ENCODE assay signal across 16 cellular contexts in genomic region chr16:69014811-69015210, GRCh38.
DNase-seq lines count a peak whose midpoint lies in the region; ATAC-seq, FAIRE-seq and TF ChIP-seq lines count a peak whose summit lies in the region.
"Had no signal": no experiment of that assay in that cellular context is flagged by ENCODE, and none has a peak within 500 bp of the region (broad histone marks: within the 10 kb centered on the region; RNA-seq: fewer than 3 reads in every experiment).

No MANE protein-coding gene starts in this region.

- peaks cover 3% of the 10 kb centered on the region for H3K27me3 Mint-ChIP-seq in neural progenitor cell (ENCODE audit: insufficient read depth, low read depth)
- H3K27me3 Mint-ChIP-seq: CD4-positive, alpha-beta memory T cell had no signal

- H3K79me2 ChIP-seq in mammary epithelial cell (ENCODE audit: insufficient read depth, low read length) (no peaks in the 10 kb centered on the region), H1 (ENCODE audit: control insufficient read depth in 1 of 2, insufficient read depth in 2 of 2, low read length in 2 of 2) (no peaks in the 10 kb centered on the region), neural progenitor cell (ENCODE audit: low read depth) (no peaks in the 10 kb centered on the region)

- H3K9me3 ChIP-seq in breast epithelium (no peaks in the 10 kb centered on the region), mammary epithelial cell (replicated peaks; ENCODE audit: insufficient read depth, low read length) (no peaks in the 10 kb centered on the region), H1 (ENCODE audit: insufficient read depth in 2 of 2, low read depth in 1 of 2, low read length in 1 of 2) (no peaks in the 10 kb centered on the region), neural progenitor cell (ENCODE audit: low read depth) (no peaks in the 10 kb centered on the region), heart right ventricle (no peaks in the 10 kb centered on the region)
- H3K9me3 ChIP-seq: BLaER1 had no signal

- no peak overlapping the region for H2BK12ac ChIP-seq in H1 (ENCODE audit: low read depth, low read length)

- H2AK5ac ChIP-seq in H1 (ENCODE audit: low read depth, low read length), result no peak overlapping the region

- no TSS peak for BruUV-seq in mammary epithelial cell (replicated peaks; lab: Mats Ljungman, UMichigan)

- H4K20me1 ChIP-seq in mammary epithelial cell (ENCODE audit: insufficient read depth, low read length) (no peaks in the 10 kb centered on the region), H1 (replicated peaks in 1 of 2; ENCODE audit: control insufficient read depth in 1 of 2, insufficient read depth in 2 of 2, low read length in 2 of 2) (no peaks in the 10 kb centered on the region), neural progenitor cell (ENCODE audit: low read depth) (no peaks in the 10 kb centered on the region)
- H4K20me1 ChIP-seq: BLaER1 had no signal

- no peak overlapping the region for H3K9ac ChIP-seq in mammary epithelial cell (ENCODE audit: insufficient read depth, low read length)
- no peak overlapping the region for H3K9ac ChIP-seq in H1 (replicated peaks in 1 of 4; ENCODE audit: extremely low read depth in 1 of 4, low read depth in 3 of 4, low read length in 3 of 4)
- no peak overlapping the region for H3K9ac ChIP-seq in neural progenitor cell
- H3K9ac ChIP-seq: BLaER1 had no signal

- CTCF ChIA-PET in mammary epithelial cell (lab: Charles Lee; ENCODE audit: low non-redundant PET), result no interaction called here
- CTCF ChIA-PET in H1 (lab: Charles Lee; ENCODE audit: partially characterized antibody), result interaction anchor here (0.6 to 2.1 kb wide), 4 partner anchors 22 to 109 kb away, joined by 3 to 8 read pairs (median 4); no protein-coding TSS in a partner anchor

- no peak overlapping the region for H3K4me3 Mint-ChIP-seq in neural progenitor cell
- H3K4me3 Mint-ChIP-seq: CD14-positive monocyte; CD4-positive, alpha-beta memory T cell; GM23338; H9 had no signal

- H3K27ac ChIP-seq in breast epithelium (peak overlapping the region; percentile 33 to 40), mammary epithelial cell (ENCODE audit: insufficient read depth, low read depth, low read length) (no peak overlapping the region), H1 (ENCODE audit: low read depth, low read length) (no peak overlapping the region), neural progenitor cell (no peak overlapping the region), heart right ventricle (no peak overlapping the region)
- H3K27ac ChIP-seq: BLaER1, HL-60 had no signal

- no peak overlapping the region for H3K56ac ChIP-seq in H1 (replicated peaks; ENCODE audit: insufficient read length, low read depth, low read length)

- no peak overlapping the region for H2BK20ac ChIP-seq in H1 (ENCODE audit: low read length)

- in situ Hi-C loops in mammary epithelial cell (cut with MboI; ENCODE audit: low sequenced_read_pairs in 2 of 2), result no loop called here

- peaks cover 4% of the 10 kb centered on the region for H3K36me3 Mint-ChIP-seq in neural progenitor cell

- H3K4ac ChIP-seq in H1 (replicated peaks; ENCODE audit: insufficient read length, low read depth, low read length), result no peak overlapping the region

- H3K36me3 ChIP-seq in breast epithelium, result no peaks in the 10 kb centered on the region
- H3K36me3 ChIP-seq in mammary epithelial cell (ENCODE audit: insufficient read depth, low read length), result no peaks in the 10 kb centered on the region
- H3K36me3 ChIP-seq in H1 (ENCODE audit: control insufficient read depth in 2 of 4, insufficient read depth in 4 of 4, low read length in 3 of 4), result no peaks in the 10 kb centered on the region
- no peaks in the 10 kb centered on the region for H3K36me3 ChIP-seq in neural progenitor cell
- H3K36me3 ChIP-seq in heart right ventricle, result no peaks in the 10 kb centered on the region
- H3K36me3 ChIP-seq: BLaER1 had no signal

- peak overlapping the region; percentile 33 for H2BK120ac ChIP-seq in H1 (replicated peaks; ENCODE audit: low read depth, low read length)

- no peak overlapping the region for H2BK15ac ChIP-seq in H1 (ENCODE audit: low read length)

- H3K18ac ChIP-seq in H1 (ENCODE audit: extremely low read depth, low read length), result no peak overlapping the region

- no peaks in the 10 kb centered on the region for H3K79me1 ChIP-seq in H1 (ENCODE audit: low read depth, low read length)

- POLR2A ChIA-PET in H1 (lab: Charles Lee; ENCODE audit: partially characterized antibody), result interaction anchor here (0.6 kb wide), 1 partner anchor 107 kb away, joined by 3 read pairs; no protein-coding TSS in a partner anchor

- H4K5ac ChIP-seq in H1 (ENCODE audit: insufficient read length, low read depth, low read length), result no peak overlapping the region

- no peaks in the 10 kb centered on the region for H3K23me2 ChIP-seq in H1 (ENCODE audit: low read depth, low read length)

- H3K27me3 ChIP-seq in breast epithelium (no peaks in the 10 kb centered on the region), mammary epithelial cell (ENCODE audit: insufficient read depth, low read length) (no peaks in the 10 kb centered on the region), H1 (replicated peaks in 1 of 4; ENCODE audit: control insufficient read depth in 3 of 4, extremely low read depth in 1 of 4, insufficient read depth in 3 of 4, low read length in 3 of 4) (no peaks in the 10 kb centered on the region), neural progenitor cell (no peaks in the 10 kb centered on the region), heart right ventricle (no peaks in the 10 kb centered on the region)
- H3K27me3 ChIP-seq: BLaER1 had no signal

- H3K9me3 Mint-ChIP-seq in neural progenitor cell, result peaks cover 2% of the 10 kb centered on the region
- H3K9me3 Mint-ChIP-seq: CD4-positive, alpha-beta memory T cell; GM23338; H9 had no signal

- H3K4me1 Mint-ChIP-seq in neural progenitor cell, result peaks cover 7% of the 10 kb centered on the region

- no peak overlapping the region for H2AFZ ChIP-seq in mammary epithelial cell (ENCODE audit: low read depth, low read length)
- H2AFZ ChIP-seq in H1 (ENCODE audit: low read length), result no peak overlapping the region
- H2AFZ ChIP-seq in neural progenitor cell (replicated peaks), result no peak overlapping the region
- H2AFZ ChIP-seq: GM23338 had no signal

- TF ChIP-seq POLR2A in breast epithelium (IDR thresholded peaks at IDR 0.05), result no peak
- no peak for TF ChIP-seq POLR2A in H1 (IDR thresholded peaks at IDR 0.05; ENCODE audit: control extremely low read depth in 1 of 2, low read depth in 2 of 2, low read length in 2 of 2)

- no peaks in the 10 kb centered on the region for H3F3A ChIP-seq in neural progenitor cell (ENCODE audit: low read depth)

- TF ChIP-seq RAD21 in H1 (IDR thresholded peaks at IDR 0.05 in 1 of 2, conservative IDR thresholded peaks at IDR 0.05 in 1 of 2; ENCODE audit: low read depth in 2 of 2, low read length in 2 of 2), result no peak

- no peak for TF ChIP-seq CTCF in breast epithelium (IDR thresholded peaks at IDR 0.05)
- TF ChIP-seq CTCF in mammary epithelial cell (conservative IDR thresholded peaks at IDR 0.05 in 1 of 2, IDR thresholded peaks at IDR 0.05 in 1 of 2; ENCODE audit: extremely low read depth in 1 of 2, insufficient read depth in 1 of 2, low read depth in 1 of 2, low read length in 2 of 2), result no peak
- TF ChIP-seq CTCF in H1 (IDR thresholded peaks at IDR 0.05; ENCODE audit: control extremely low read depth in 1 of 3, insufficient read depth in 1 of 3, low read depth in 1 of 3, low read length in 3 of 3), result no peak
- no peak for TF ChIP-seq CTCF in neural progenitor cell (IDR thresholded peaks at IDR 0.05)
- TF ChIP-seq CTCF in heart right ventricle (IDR thresholded peaks at IDR 0.05), result no peak

- FAIRE-seq in H1 (lab: Jason Lieb, UNC), result no peak
- FAIRE-seq: G401.6, GM12891 had no signal

- H3K4me1 ChIP-seq in breast epithelium (no peaks in the 10 kb centered on the region), mammary epithelial cell (ENCODE audit: insufficient read depth, low read length) (peaks cover 13% of the 10 kb centered on the region), H1 (replicated peaks in 1 of 4; ENCODE audit: control insufficient read depth in 3 of 4, insufficient read depth in 4 of 4, low read length in 3 of 4) (no peaks in the 10 kb centered on the region), neural progenitor cell (no peaks in the 10 kb centered on the region), heart right ventricle (peaks cover 0 to 15% (median 0%) of the 10 kb centered on the region in 9 donors)
- H3K4me1 ChIP-seq: BLaER1 had no signal

- H3K4me2 ChIP-seq in mammary epithelial cell (ENCODE audit: insufficient read depth, low read depth, low read length), result no peak overlapping the region
- no peak overlapping the region for H3K4me2 ChIP-seq in H1 (ENCODE audit: insufficient read depth in 1 of 2, low read depth in 2 of 2, low read length in 2 of 2)
- H3K4me2 ChIP-seq in neural progenitor cell, result no peak overlapping the region
- H3K4me2 ChIP-seq: BLaER1, GM23338 had no signal

- ATAC-seq in heart right ventricle (no peak), GM18858 (IDR thresholded peaks at IDR 0.05; ENCODE audit: unreplicated experiment) (no peak)
- ATAC-seq: GM23338 had no signal

- H2BK5ac ChIP-seq in H1 (ENCODE audit: low read depth, low read length), result 0 out of 2 replicates have a peak overlapping the region, but pooled peaks have one; percentile 1

- H4K91ac ChIP-seq in H1 (replicated peaks; ENCODE audit: insufficient read length, low read length), result no peak overlapping the region

- DNase-seq in breast epithelium (ENCODE audit: low spot score in 2 of 2), result no peak
- no peak for DNase-seq in mammary epithelial cell
- no peak for DNase-seq in H1 (ENCODE audit: low read depth in 1 of 2, low spot score in 2 of 2)
- no peak for DNase-seq in neural progenitor cell (ENCODE audit: low spot score)
- DNase-seq in heart right ventricle, result no peak
- no peak for DNase-seq in DMS 273 treated with DMSO at 0.1 percent for 48 hours (lab: John Stamatoyannopoulos, UW)
- DNase-seq: 8988T; CD4-positive, alpha-beta memory T cell; H9 had no signal

- intact Hi-C loops in breast epithelium (cut with DNase I; ENCODE audit: low total_unique reads) (no loop called here), mammary epithelial cell (cut with micrococcal nuclease) (no loop called here), heart right ventricle (cut with DNase I) (no loop called here)

- no peak overlapping the region for H3K4me3 ChIP-seq in breast epithelium
- no peak overlapping the region for H3K4me3 ChIP-seq in mammary epithelial cell (replicated peaks in 1 of 3; ENCODE audit: insufficient read depth in 1 of 3, low read depth in 2 of 3, low read length in 3 of 3)
- no peak overlapping the region for H3K4me3 ChIP-seq in H1 (ENCODE audit: extremely low read depth in 1 of 4, insufficient read depth in 2 of 4, low read depth in 3 of 4, low read length in 4 of 4)
- H3K4me3 ChIP-seq in neural progenitor cell, result no peak overlapping the region
- no peak overlapping the region for H3K4me3 ChIP-seq in heart right ventricle
- H3K4me3 ChIP-seq: BLaER1, GM23338 had no signal

- H3K23ac ChIP-seq in H1 (ENCODE audit: insufficient read length), result peak overlapping the region; percentile 52

- H3K27ac Mint-ChIP-seq in neural progenitor cell, result peak overlapping the region; percentile 90
- H3K27ac Mint-ChIP-seq: GM23338, H9 had no signal

- no peak overlapping the region for H4K8ac ChIP-seq in H1 (ENCODE audit: extremely low read depth, insufficient read depth, low read length)

- no peak for TF ChIP-seq EP300 in H1 (IDR thresholded peaks at IDR 0.05; ENCODE audit: borderline replicate concordance in 1 of 2, low read depth in 2 of 2, low read length in 2 of 2)

- no peak overlapping the region for H3K14ac ChIP-seq in H1 (ENCODE audit: insufficient read length)

- dilution Hi-C loops in mammary epithelial cell (cut with HindIII; ENCODE audit: low sequenced_read_pairs), result no loop called here

Comparison
In these comparisons a context has a peak if more than half of its experiments do, and no peak if none do; other contexts are left out.
1. H3K27ac ChIP-seq: peak in breast epithelium (2 of 2); none in mammary epithelial cell (single experiment), H1 (single experiment), neural progenitor cell (single experiment) and heart right ventricle (0 of 10).